ENCODE assay signal across 1 cellular context in genomic region chr16:31088459-31089183, GRCh38.
A peak's percentile ranks its signal among the peaks of the same experiment; 100 is the strongest.
TF ChIP-seq lines count a peak whose summit lies in the region.

TSS of gene PRSS53 (minus strand) at chr16:31088943. CDS start at chr16:31088809, 134 bp downstream.

TF ChIP-seq in K562, 482 proteins besides CTCF, POLR2A, EP300 and RAD21:
- TF ChIP-seq ZNF232 (CRISPR knock-in tag; IDR thresholded peaks at IDR 0.05): no peak
- peak; percentile 51 for TF ChIP-seq POLR2G (IDR thresholded peaks at IDR 0.05; ENCODE audit: low read depth, low read length)
- TF ChIP-seq RBFOX2 (IDR thresholded peaks at IDR 0.05; ENCODE audit: low read depth, low read length): 0 out of 2 replicates have a peak, but pooled peaks have one; percentile 11
- TF ChIP-seq MAX (CRISPR knock-in tag; IDR thresholded peaks at IDR 0.05): 0 out of 2 replicates have a peak, but pooled peaks have one; percentile 10
- peak in 1 of 2 experiments; percentile 75; a peak in 1 of 4 replicates for TF ChIP-seq FOXA3 (CRISPR knock-in tag; conservative IDR thresholded peaks at IDR 0.05 in 1 of 2, IDR thresholded peaks at IDR 0.05 in 1 of 2)
- TF ChIP-seq XRCC3 (IDR thresholded peaks at IDR 0.05): no peak
- TF ChIP-seq SMARCA5 (IDR thresholded peaks at IDR 0.05): 0 out of 2 replicates have a peak, but pooled peaks have one; percentile 21
- TF ChIP-seq ZFP36 (IDR thresholded peaks at IDR 0.05; ENCODE audit: low read depth, low read length, partially characterized antibody): peak; percentile 71
